ENCODE assay signal across 11 cellular contexts in genomic region chr7:30502470-30503251, GRCh38. TPM values are rescaled to one million over a fixed set of nuclear protein-coding genes. Genes with fewer than 3 reads are reported as not detected.
DNase-seq lines count a peak whose midpoint lies in the region; ATAC-seq, FAIRE-seq and TF ChIP-seq lines count a peak whose summit lies in the region.
"Had no signal": no experiment of that assay in that cellular context is flagged by ENCODE, and none has a peak within 500 bp of the region (broad histone marks: within the 10 kb centered on the region; RNA-seq: fewer than 3 reads in every experiment).

No MANE protein-coding gene starts in this region.

- peaks cover 57% of the 10 kb centered on the region for H3K79me2 ChIP-seq in HCT116 (ENCODE audit: insufficient read depth, low read length)
- H3K79me2 ChIP-seq in keratinocyte (ENCODE audit: control insufficient read depth, insufficient read depth, low read length): peaks cover 45% of the 10 kb centered on the region

- no peaks in the 10 kb centered on the region for H4K20me1 ChIP-seq in HCT116 (ENCODE audit: insufficient read depth)
- H4K20me1 ChIP-seq in keratinocyte (ENCODE audit: control insufficient read depth, extremely low read depth, insufficient read depth, low read length): no peaks in the 10 kb centered on the region

- POLR2A ChIA-PET in HCT116 (lab: Charles Lee): no interaction called here
- POLR2A ChIA-PET in CD8-positive, alpha-beta T cell (lab: Charles Lee): no interaction called here

- dilution Hi-C loops in keratinocyte (cut with MboI; ENCODE audit: extremely low pct_ligation_motif_present, low sequenced_read_pairs): no loop called here

- TF ChIP-seq RAD21 in HCT116 (IDR thresholded peaks at IDR 0.05; ENCODE audit: low read depth): no peak

- peaks cover 39% of the 10 kb centered on the region for H3K4me1 Mint-ChIP-seq in CD8-positive, alpha-beta T cell (ENCODE audit: low read depth)
- H3K4me1 Mint-ChIP-seq in glutamatergic neuron (ENCODE audit: low read depth, unreplicated experiment): peaks cover 9% of the 10 kb centered on the region

- H3K9me1 ChIP-seq in keratinocyte (ENCODE audit: control insufficient read depth, extremely low read depth, insufficient read depth, low read length): no peaks in the 10 kb centered on the region

- no peaks in the 10 kb centered on the region for H3K9me2 ChIP-seq in HCT116 (ENCODE audit: insufficient read depth)

- no peaks in the 10 kb centered on the region for H3K27me3 ChIP-seq in HCT116 (ENCODE audit: insufficient read depth, low read length)
- no peaks in the 10 kb centered on the region for H3K27me3 ChIP-seq in keratinocyte (ENCODE audit: control insufficient read depth, extremely low read depth, insufficient read depth, low read length)
- no peaks in the 10 kb centered on the region for H3K27me3 ChIP-seq in CD8-positive, alpha-beta T cell (ENCODE audit: insufficient read depth, low read length)
- H3K27me3 ChIP-seq: uterus had no signal

- TF ChIP-seq POLR2A in HCT116 (IDR thresholded peaks at IDR 0.05; ENCODE audit: borderline replicate concordance, extremely low read depth, insufficient read depth, insufficient read length): no peak

- peak; percentile 62 for FAIRE-seq in keratinocyte (lab: Jason Lieb, UNC)

- intact Hi-C loops in HCT116 (cut with micrococcal nuclease): no loop called here
- intact Hi-C loops in CD8-positive, alpha-beta T cell (cut with DNase I, micrococcal nuclease): loop anchor here (5.0 to 10.0 kb wide), 5 partner anchors 148 to 475 kb away; partner anchors contain the start of genes MTURN (in 2 of the 2), FKBP14 (in 1 of the 2) and PLEKHA8 (in 1 of the 2)

- H3K4me3 ChIP-seq in HCT116 (replicated peaks in 1 of 2; ENCODE audit: low read depth in 1 of 2, low read length in 2 of 2) (peak overlapping the region in 1 of 2 experiments; percentile 68; a peak in 1 of 4 replicates), SK-N-MC (peak overlapping the region; percentile 86), keratinocyte (ENCODE audit: control insufficient read depth in 2 of 3, extremely low read depth in 1 of 3, insufficient read depth in 2 of 3, low read depth in 1 of 3, low read length in 3 of 3) (peak overlapping the region in 1 of 3 experiments; percentile 93)
- no peak overlapping the region for H3K4me3 ChIP-seq in CD8-positive, alpha-beta T cell (ENCODE audit: low read depth, low read length)

- H3K36me3 ChIP-seq in HCT116 (ENCODE audit: control insufficient read depth in 1 of 2, insufficient read depth in 2 of 2, low read length in 2 of 2) (peaks cover under 1 to 12% of the 10 kb centered on the region in 2 experiments; a peak in 2 of 4 replicates), SK-N-MC (ENCODE audit: insufficient read depth, low read length) (peaks cover 27% of the 10 kb centered on the region), keratinocyte (ENCODE audit: control insufficient read depth in 2 of 2, extremely low read depth in 1 of 2, insufficient read depth in 2 of 2, low read length in 2 of 2) (peaks cover 0 to 4% of the 10 kb centered on the region in 2 experiments)
- H3K36me3 ChIP-seq in CD8-positive, alpha-beta T cell (ENCODE audit: insufficient read depth, low read length): no peaks in the 10 kb centered on the region
- H3K36me3 ChIP-seq: uterus had no signal

- no peak overlapping the region for H3K27ac Mint-ChIP-seq in CD8-positive, alpha-beta T cell
- no peak overlapping the region for H3K27ac Mint-ChIP-seq in glutamatergic neuron (ENCODE audit: unreplicated experiment)
- H3K27ac Mint-ChIP-seq: endodermal cell had no signal

- BruUV-seq in HCT116 (replicated peaks; lab: Mats Ljungman, UMichigan): no TSS peak

- no peaks in the 10 kb centered on the region for H3K9me3 ChIP-seq in HCT116 (ENCODE audit: control insufficient read depth in 1 of 2, insufficient read depth in 1 of 2, low read depth in 1 of 2, low read length in 2 of 2)
- H3K9me3 ChIP-seq in SK-N-MC (ENCODE audit: low read depth, low read length): no peaks in the 10 kb centered on the region
- no peaks in the 10 kb centered on the region for H3K9me3 ChIP-seq in keratinocyte (ENCODE audit: control insufficient read depth, low read depth, low read length)
- H3K9me3 ChIP-seq in CD8-positive, alpha-beta T cell (ENCODE audit: low read length): no peaks in the 10 kb centered on the region
- H3K9me3 ChIP-seq: uterus had no signal

- ATAC-seq in HCT116 (no peak), GM18867 (IDR thresholded peaks at IDR 0.05; ENCODE audit: unreplicated experiment) (no peak)
- ATAC-seq in CD8-positive, alpha-beta T cell: no peak

- TF ChIP-seq CTCF in C4-2B (conservative IDR thresholded peaks at IDR 0.05) (no peak), HCT116 (IDR thresholded peaks at IDR 0.05 in 2 of 3, conservative IDR thresholded peaks at IDR 0.05 in 1 of 3; ENCODE audit: borderline replicate concordance in 1 of 3, insufficient read depth in 1 of 3, low read depth in 2 of 3, low read length in 2 of 3) (no peak), keratinocyte (optimal IDR thresholded peaks at IDR 0.05 in 1 of 3, IDR thresholded peaks at IDR 0.05 in 1 of 3, conservative IDR thresholded peaks at IDR 0.05 in 1 of 3; ENCODE audit: extremely low read depth in 1 of 3, insufficient read depth in 2 of 3, low read length in 3 of 3) (no peak), glutamatergic neuron (IDR thresholded peaks at IDR 0.05; ENCODE audit: partially characterized antibody, unreplicated experiment) (no peak)
- TF ChIP-seq CTCF in CD8-positive, alpha-beta T cell (IDR thresholded peaks at IDR 0.05): no peak

- RAD21 ChIA-PET in HCT116 (lab: Charles Lee; ENCODE audit: low non-redundant PET in 1 of 2, low total read pairs in 2 of 2, uncharacterized antibody in 2 of 2, unreplicated experiment in 2 of 2): no interaction called here

- no peak overlapping the region for H3K9ac ChIP-seq in HCT116 (ENCODE audit: low read length)
- H3K9ac ChIP-seq in SK-N-MC (ENCODE audit: insufficient read length): no peak overlapping the region
- H3K9ac ChIP-seq in keratinocyte (ENCODE audit: control insufficient read depth, extremely low read depth, insufficient read depth, low read length): no peak overlapping the region

- peak overlapping the region; percentile 95 for H3K27ac ChIP-seq in C4-2B
- H3K27ac ChIP-seq in HCT116 (ENCODE audit: low read depth, low read length): no peak overlapping the region
- no peak overlapping the region for H3K27ac ChIP-seq in SK-N-MC
- H3K27ac ChIP-seq in keratinocyte (ENCODE audit: control insufficient read depth, insufficient read depth, low read length): peak overlapping the region; percentile 37
- H3K27ac ChIP-seq in CD8-positive, alpha-beta T cell (ENCODE audit: low read depth, low read length): no peak overlapping the region
- H3K27ac ChIP-seq: uterus had no signal

- H2AFZ ChIP-seq in HCT116 (ENCODE audit: low read depth, low read length, poor library complexity, severe bottlenecking) (no peak overlapping the region), keratinocyte (ENCODE audit: control insufficient read depth, low read length) (no peak overlapping the region)

- peak overlapping the region; percentile 84; the same call in 1 of the 2 replicates for H3K4me2 ChIP-seq in HCT116 (ENCODE audit: low read length)
- peak overlapping the region; percentile 100 for H3K4me2 ChIP-seq in keratinocyte (ENCODE audit: control insufficient read depth, extremely low read depth, insufficient read depth, low read depth, low read length)

- DNase-seq in HCT116 (ENCODE audit: low read depth, low spot score) (no peak), SK-N-MC (ENCODE audit: low read depth, low spot score) (no peak), keratinocyte (ENCODE audit: low read depth, low spot score) (no peak), medulla oblongata (ENCODE audit: extremely low spot score) (no peak), glutamatergic neuron (no peak)
- DNase-seq in CD8-positive, alpha-beta T cell: no peak
- DNase-seq: endodermal cell, NCI-H2171 treated with DMSO at 0.1 percent for 48 hours, uterus had no signal

- CTCF ChIA-PET in HCT116 (lab: Charles Lee): no interaction called here
- CTCF ChIA-PET in CD8-positive, alpha-beta T cell (lab: Charles Lee): interaction anchor here (1.5 kb wide), 1 partner anchor 62 kb away, joined by 3 read pairs; no protein-coding TSS in a partner anchor

- peaks cover 27% of the 10 kb centered on the region for H3K36me3 Mint-ChIP-seq in CD8-positive, alpha-beta T cell
- no peaks in the 10 kb centered on the region for H3K36me3 Mint-ChIP-seq in glutamatergic neuron (ENCODE audit: unreplicated experiment)

- H3K27me3 Mint-ChIP-seq in CD8-positive, alpha-beta T cell (ENCODE audit: low read depth): no peaks in the 10 kb centered on the region
- H3K27me3 Mint-ChIP-seq in glutamatergic neuron (ENCODE audit: unreplicated experiment): no peaks in the 10 kb centered on the region

- H3K4me3 Mint-ChIP-seq in CD8-positive, alpha-beta T cell: no peak overlapping the region
- no peak overlapping the region for H3K4me3 Mint-ChIP-seq in glutamatergic neuron (ENCODE audit: unreplicated experiment)

- H3K4me1 ChIP-seq in HCT116 (ENCODE audit: control insufficient read depth in 1 of 2, insufficient read depth in 2 of 2, low read length in 2 of 2) (peaks cover 4 to 20% of the 10 kb centered on the region in 2 experiments; a peak in 2 of 4 replicates), keratinocyte (ENCODE audit: control insufficient read depth, extremely low read depth, insufficient read depth, low read length) (peaks cover 32% of the 10 kb centered on the region)
- H3K4me1 ChIP-seq in CD8-positive, alpha-beta T cell (ENCODE audit: insufficient read depth, low read length): peaks cover 23% of the 10 kb centered on the region
- H3K4me1 ChIP-seq: uterus had no signal

- no peaks in the 10 kb centered on the region for H3K9me3 Mint-ChIP-seq in CD8-positive, alpha-beta T cell
- H3K9me3 Mint-ChIP-seq in glutamatergic neuron (ENCODE audit: unreplicated experiment): peaks cover 2% of the 10 kb centered on the region

RNA-seq across cellular contexts. Expression of gene GGCT, which starts 2.0 kb away (rescaled TPM):
- total RNA-seq in HCT116 (2021; ENCODE audit: unreplicated experiment) (60.6 TPM), glutamatergic neuron (ENCODE audit: unreplicated experiment) (25.0 TPM)
- polyA plus RNA-seq in HCT116 (2012): 26.4 and 31.8 TPM in 2 replicates
- 28.2 to 59.8 TPM (median 44.5 TPM) in 3 replicates for polyA plus RNA-seq in keratinocyte
- 198 TPM for polyA plus RNA-seq in keratinocyte (2011; ENCODE audit: low read depth)
- polyA plus RNA-seq in keratinocyte (2011; cell fraction: cytosol; rRNA removed): 33.0 and 38.0 TPM in 2 replicates
- 12.6 and 21.0 TPM in 2 replicates for polyA plus RNA-seq in keratinocyte (2011; cell fraction: nucleus; rRNA removed)
- 48.5 and 133 TPM in 2 replicates for polyA plus RNA-seq in keratinocyte (2012; ENCODE audit: low replicate concordance)
- polyA minus RNA-seq in keratinocyte: 6.1 to 7.5 TPM (median 6.6 TPM) in 3 replicates
- 13.4 TPM for polyA minus RNA-seq in keratinocyte (2011; cell fraction: cytosol; rRNA and poly(A)+ RNA removed)
- 5.1 and 6.8 TPM in 2 replicates for polyA minus RNA-seq in keratinocyte (2011; cell fraction: nucleus; rRNA and poly(A)+ RNA removed)
- total RNA-seq in CD8-positive, alpha-beta T cell: 1 to 10 TPM; 5.9 to 6.1 TPM

RNA-seq across cellular contexts. Expression of gene NOD1, which starts 24.1 kb away (rescaled TPM):
- total RNA-seq in HCT116 (2021; ENCODE audit: unreplicated experiment) (5.9 TPM), glutamatergic neuron (ENCODE audit: unreplicated experiment) (9.3 TPM)
- polyA plus RNA-seq in HCT116 (2012): 2.4 and 2.8 TPM in 2 replicates
- polyA plus RNA-seq in keratinocyte: 3.4 to 4.3 TPM (median 3.9 TPM) in 3 replicates
- polyA plus RNA-seq in keratinocyte (2011; ENCODE audit: low read depth): 1.9 TPM
- polyA plus RNA-seq in keratinocyte (2011; cell fraction: cytosol; rRNA removed): 2.0 TPM in 2 replicates
- 7.5 TPM in 2 replicates for polyA plus RNA-seq in keratinocyte (2011; cell fraction: nucleus; rRNA removed)
- polyA plus RNA-seq in keratinocyte (2012; ENCODE audit: low replicate concordance): 2.2 and 2.9 TPM in 2 replicates
- polyA minus RNA-seq in keratinocyte: 3.5 to 5.2 TPM (median 4.4 TPM) in 3 replicates
- polyA minus RNA-seq in keratinocyte (2011; cell fraction: cytosol; rRNA and poly(A)+ RNA removed): 1.9 TPM
- 4.5 and 8.1 TPM in 2 replicates for polyA minus RNA-seq in keratinocyte (2011; cell fraction: nucleus; rRNA and poly(A)+ RNA removed)
- 10 to 100 TPM in 1 of 2 experiments, 1 to 10 TPM in 1; 8.4 to 11.1 TPM for total RNA-seq in CD8-positive, alpha-beta T cell

Comparison
In these comparisons a context has a peak if more than half of its experiments do, and no peak if none do; other contexts are left out.
1. H3K27ac ChIP-seq: peak in C4-2B (single experiment) and keratinocyte (single experiment); none in HCT116 (single experiment), SK-N-MC (single experiment) and CD8-positive, alpha-beta T cell (single experiment).